In the genomic region with DNA sequence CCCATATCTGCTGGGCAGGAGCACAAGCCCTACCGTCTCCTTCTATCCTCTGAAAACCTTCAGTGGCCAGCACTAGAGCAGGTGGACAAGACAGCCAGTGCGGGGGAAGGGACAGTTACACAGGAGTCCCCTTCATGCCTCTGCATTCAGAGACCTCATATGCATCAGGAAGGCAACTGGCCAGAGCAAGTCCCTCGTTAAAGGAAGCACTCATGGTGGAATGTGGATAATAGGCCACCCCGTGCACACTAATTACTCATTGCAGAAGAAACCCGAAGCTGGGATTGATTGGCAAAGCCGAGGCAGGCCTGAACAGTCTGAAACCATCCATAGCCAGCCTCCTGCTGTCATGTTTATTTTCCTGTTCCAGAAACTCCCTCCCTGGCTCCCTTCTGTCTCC, we compare ENCODE assay signal across 21 cellular contexts. TPM values are rescaled to one million over a fixed set of nuclear protein-coding genes. Genes with fewer than 3 reads are reported as not detected.
DNase-seq lines count a peak whose midpoint lies in the region; ATAC-seq and TF ChIP-seq lines count a peak whose summit lies in the region.
"Had no signal": no experiment of that assay in that cellular context is flagged by ENCODE, and none has a peak within 500 bp of the region (broad histone marks: within the 10 kb centered on the region; RNA-seq: fewer than 3 reads in every experiment).

No MANE protein-coding gene starts in this region.

- H3K9me3 ChIP-seq in fibroblast of lung (ENCODE audit: control insufficient read depth, insufficient read depth, low read depth, low read length): no peaks in the 10 kb centered on the region
- no peaks in the 10 kb centered on the region for H3K9me3 ChIP-seq in aorta (ENCODE audit: control insufficient read depth, low read length)
- H3K9me3 ChIP-seq: body of pancreas, psoas muscle, thoracic aorta had no signal

- ATAC-seq in GM23338 (peak; percentile 73), aorta (ENCODE audit: low FRiP score) (no peak)
- ATAC-seq: body of pancreas; effector memory CD8-positive, alpha-beta T cell; GM12878; mucosa of descending colon; psoas muscle had no signal

- H3K27ac ChIP-seq in GM23338 (ENCODE audit: low read depth) (no peak overlapping the region), fibroblast of lung (ENCODE audit: insufficient read depth, low read length) (no peak overlapping the region), aorta (ENCODE audit: low read depth in 1 of 2, low read length in 2 of 2) (no peak overlapping the region)
- H3K27ac ChIP-seq: body of pancreas, psoas muscle, thoracic aorta had no signal

- peaks cover 6% of the 10 kb centered on the region for H3K27me3 Mint-ChIP-seq in GM23338 (ENCODE audit: insufficient read depth, low read depth, poor library complexity)
- H3K27me3 Mint-ChIP-seq: IgD-negative memory B cell had no signal

- H2AFZ ChIP-seq in GM23338 (peak overlapping the region; percentile 76; the same call in 1 of the 2 replicates), fibroblast of lung (ENCODE audit: low read length) (no peak overlapping the region)

- H3K27ac Mint-ChIP-seq in GM23338: peak overlapping the region; percentile 85; the same call in 1 of the 2 replicates
- H3K27ac Mint-ChIP-seq: IgD-negative memory B cell had no signal

- no peaks in the 10 kb centered on the region for H3K9me2 ChIP-seq in GM23338 (ENCODE audit: insufficient read depth)
- H3K9me2 ChIP-seq: SK-N-SH had no signal

- DNase-seq in AG08396 (ENCODE audit: low spot score): peak; percentile 24
- peak; percentile 27 for DNase-seq in GM23338 (ENCODE audit: low spot score)
- DNase-seq in NCI-H446 (lab: John Stamatoyannopoulos, UW): peak; percentile 55 to 85
- DNase-seq in fibroblast of lung (ENCODE audit: low read depth in 2 of 2): peak; percentile 21 to 45
- DNase-seq in DMS114 treated with DMSO at 0.1 percent for 48 hours (lab: John Stamatoyannopoulos, UW; ENCODE audit: unreplicated experiment): no peak
- DNase-seq in aorta: no peak
- no peak for DNase-seq in T-helper 9 cell
- DNase-seq in NCI-H1105 (lab: John Stamatoyannopoulos, UW): no peak
- DNase-seq: activated CD8-positive, alpha-beta memory T cell treated with anti-CD3 and anti-CD28 coated beads for 24 hours; activated gamma-delta T cell; effector memory CD8-positive, alpha-beta T cell; kidney glomerular epithelial cell; mucosa of descending colon; NCI-H1436 treated with DMSO at 0.1 percent for 48 hours; psoas muscle; SK-N-SH; stimulated activated CD4-positive, alpha-beta T cell treated with anti-CD3 and anti-CD28 coated beads, Interleukin-15, amount 100 ng/mL, for 24 hours had no signal

- no peak overlapping the region for H3K4me3 Mint-ChIP-seq in GM23338
- H3K4me3 Mint-ChIP-seq: effector memory CD8-positive, alpha-beta T cell; IgD-negative memory B cell had no signal

- H3K27me3 ChIP-seq in GM23338 (ENCODE audit: insufficient read depth) (no peaks in the 10 kb centered on the region), fibroblast of lung (ENCODE audit: control insufficient read depth, insufficient read depth, low read length) (no peaks in the 10 kb centered on the region), aorta (ENCODE audit: control insufficient read depth in 1 of 2, insufficient read depth in 2 of 2, low read length in 1 of 2) (no peaks in the 10 kb centered on the region)
- H3K27me3 ChIP-seq: body of pancreas had no signal

- peaks cover 4% of the 10 kb centered on the region; the same call in 1 of the 3 replicates for H3K36me3 Mint-ChIP-seq in GM23338 (ENCODE audit: low read depth)
- H3K36me3 Mint-ChIP-seq: IgD-negative memory B cell had no signal

- H3K4me1 Mint-ChIP-seq in GM23338: peaks cover 16% of the 10 kb centered on the region
- H3K4me1 Mint-ChIP-seq: IgD-negative memory B cell had no signal

- intact Hi-C loops in aorta (cut with DNase I): no loop called here

- no peaks in the 10 kb centered on the region for H4K20me1 ChIP-seq in GM23338 (replicated peaks; ENCODE audit: insufficient read depth)
- no peaks in the 10 kb centered on the region for H4K20me1 ChIP-seq in fibroblast of lung (ENCODE audit: control insufficient read depth, extremely low read depth, insufficient read depth, low read length)

- H3K79me2 ChIP-seq in GM23338 (replicated peaks; ENCODE audit: insufficient read depth): no peaks in the 10 kb centered on the region
- no peaks in the 10 kb centered on the region for H3K79me2 ChIP-seq in fibroblast of lung (ENCODE audit: control insufficient read depth, insufficient read depth, low read length)

- H3K9ac ChIP-seq in fibroblast of lung (ENCODE audit: insufficient read depth, low read length): no peak overlapping the region
- H3K9ac ChIP-seq: SK-N-SH had no signal

- H3K4me2 ChIP-seq in GM23338: peak overlapping the region; percentile 64
- H3K4me2 ChIP-seq in fibroblast of lung (ENCODE audit: extremely low read depth, insufficient read depth, low read length): no peak overlapping the region
- H3K4me2 ChIP-seq: SK-N-SH had no signal

- peaks cover 21% of the 10 kb centered on the region for H3K4me1 ChIP-seq in GM23338 (ENCODE audit: insufficient read depth)
- no peaks in the 10 kb centered on the region for H3K4me1 ChIP-seq in fibroblast of lung (ENCODE audit: control insufficient read depth, extremely low read depth, insufficient read depth, low read length)
- H3K4me1 ChIP-seq in aorta (ENCODE audit: control insufficient read depth in 1 of 2, insufficient read depth in 2 of 2, low read length in 2 of 2): no peaks in the 10 kb centered on the region
- H3K4me1 ChIP-seq: body of pancreas, psoas muscle had no signal

- H3K9me3 Mint-ChIP-seq in GM23338: peaks cover 12% of the 10 kb centered on the region; the same call in 2 of the 3 replicates
- H3K9me3 Mint-ChIP-seq: effector memory CD8-positive, alpha-beta T cell had no signal

- H3K36me3 ChIP-seq in GM23338 (ENCODE audit: insufficient read depth): 0 out of 2 replicates have a peak, but pooled peaks cover 6% of the 10 kb centered on the region
- no peaks in the 10 kb centered on the region for H3K36me3 ChIP-seq in fibroblast of lung (ENCODE audit: control insufficient read depth, insufficient read depth, low read length)
- H3K36me3 ChIP-seq in aorta (ENCODE audit: control insufficient read depth in 1 of 2, insufficient read depth in 2 of 2, low read length in 1 of 2): no peaks in the 10 kb centered on the region
- H3K36me3 ChIP-seq: thoracic aorta had no signal

- no peak overlapping the region for H3K4me3 ChIP-seq in GM23338
- no peak overlapping the region for H3K4me3 ChIP-seq in fibroblast of lung (replicated peaks in 1 of 4; ENCODE audit: control extremely low read depth in 1 of 4, insufficient read depth in 1 of 4, low read depth in 3 of 4, low read length in 4 of 4)
- H3K4me3 ChIP-seq in aorta (ENCODE audit: low read length in 2 of 2): no peak overlapping the region
- H3K4me3 ChIP-seq: body of pancreas, GM12878, mucosa of descending colon, psoas muscle, thoracic aorta had no signal

- TF ChIP-seq CTCF in GM23338 (conservative IDR thresholded peaks at IDR 0.05; ENCODE audit: low read depth in 2 of 2): no peak
- TF ChIP-seq CTCF in fibroblast of lung (conservative IDR thresholded peaks at IDR 0.05 in 1 of 2, IDR thresholded peaks at IDR 0.05 in 1 of 2; ENCODE audit: low read depth in 1 of 2, low read length in 2 of 2): no peak

- 31 to 41% methylated on average over 6 of the region's 6 CpGs for WGBS in aorta, 2 donors

- 0 out of 2 replicates have a peak, but pooled peaks cover 3% of the 10 kb centered on the region for H3F3A ChIP-seq in GM23338 (replicated peaks; ENCODE audit: low read depth)

TF ChIP-seq in GM23338, 12 proteins besides CTCF, POLR2A, EP300 and RAD21:
- TF ChIP-seq NANOG (IDR thresholded peaks at IDR 0.05; ENCODE audit: borderline replicate concordance): no peak
- TF ChIP-seq ZNF331 (CRISPR knock-in tag; IDR thresholded peaks at IDR 0.05; ENCODE audit: low read depth): no peak
- TF ChIP-seq CREB1 (CRISPR knock-in tag; IDR thresholded peaks at IDR 0.05; ENCODE audit: low read depth): no peak
- TF ChIP-seq EZH2 (IDR thresholded peaks at IDR 0.05; ENCODE audit: low read depth, unreplicated experiment): no peak
- TF ChIP-seq ZNF114 (CRISPR knock-in tag; IDR thresholded peaks at IDR 0.05): no peak
- no peak for TF ChIP-seq STAT1 (IDR thresholded peaks at IDR 0.05; ENCODE audit: unreplicated experiment)
- TF ChIP-seq ETS1 (IDR thresholded peaks at IDR 0.05): no peak
TF ChIP-seq in GM23338: peak in this region for 0.

RNA-seq across cellular contexts. Expression of gene KIAA2012, which starts 11.2 kb away (rescaled TPM):
- total RNA-seq in GM23338 (2014; rRNA removed; shearing (Covaris generic)): 0.03 TPM in 1 of 2 replicates, not detected in the other
- polyA plus RNA-seq in GM23338 (2016; fragmentation: Nextera tagmentation; extraction: Ambion mirVana): 0.07 and 0.08 TPM in 2 replicates
- total RNA-seq in fibroblast of lung: under 0.01 TPM in 1 of 2 replicates, not detected in the other
- 0.01 and 0.09 TPM in 2 replicates for polyA plus RNA-seq in fibroblast of lung
- 0.12 TPM in 1 of 2 replicates, not detected in the other for polyA plus RNA-seq in fibroblast of lung (2012)
- not detected in 2 replicates for polyA minus RNA-seq in fibroblast of lung (ENCODE audit: low replicate concordance)
- not detected for total RNA-seq in aorta
- not detected for polyA plus RNA-seq in aorta
- total RNA-seq: body of pancreas, GM12878, thoracic aorta had no signal
- polyA plus RNA-seq: IgD-negative memory B cell had no signal

RNA-seq across cellular contexts. Expression of gene FZD7, which starts 50.6 kb away (rescaled TPM):
- total RNA-seq in GM23338 (2014; rRNA removed; shearing (Covaris generic)): 404 and 435 TPM in 2 replicates
- polyA plus RNA-seq in GM23338 (2016; fragmentation: Nextera tagmentation; extraction: Ambion mirVana): 164 and 188 TPM in 2 replicates
- 24.7 and 39.1 TPM in 2 replicates for total RNA-seq in fibroblast of lung
- polyA plus RNA-seq in fibroblast of lung: 28.1 and 44.4 TPM in 2 replicates
- polyA plus RNA-seq in fibroblast of lung (2012): 36.8 and 55.7 TPM in 2 replicates
- 23.9 and 48.2 TPM in 2 replicates for polyA minus RNA-seq in fibroblast of lung (ENCODE audit: low replicate concordance)
- 10 to 100 TPM; 19.0 to 24.3 TPM for total RNA-seq in aorta
- polyA plus RNA-seq in aorta: 1 to 10 TPM; 4.4 to 4.8 TPM

Comparison
In these comparisons a context has a peak if more than half of its experiments do, and no peak if none do; other contexts are left out.
1. DNase-seq: peak in AG08396 (single experiment), GM23338 (single experiment), NCI-H446 (2 of 2) and fibroblast of lung (2 of 2); none in DMS114 treated with DMSO at 0.1 percent for 48 hours (single experiment), aorta (0 of 2), T-helper 9 cell (single experiment) and NCI-H1105 (single experiment).
2. RNA of gene FZD7, which starts 50.6 kb away (total RNA-seq): 404 to 435 TPM in GM23338; 24.7 to 39.1 TPM in fibroblast of lung and 19.0 to 24.3 TPM in aorta; every median in the first group is over 10 times any median in the second.